In genomic region chr4:173024203-173024602, GRCh38 we compare ENCODE assay signal across 21 cellular contexts.
DNase-seq lines count a peak whose midpoint lies in the region; ATAC-seq, FAIRE-seq and TF ChIP-seq lines count a peak whose summit lies in the region.
"Had no signal": no experiment of that assay in that cellular context is flagged by ENCODE, and none has a peak within 500 bp of the region (broad histone marks: within the 10 kb centered on the region; RNA-seq: fewer than 3 reads in every experiment).

No MANE protein-coding gene starts in this region.

- no peak overlapping the region for H2BK15ac ChIP-seq in IMR-90 (ENCODE audit: low read depth, low read length)

- no peak overlapping the region for H3K14ac ChIP-seq in IMR-90 (replicated peaks; ENCODE audit: low read depth, low read length)

- no peaks in the 10 kb centered on the region for H4K20me1 ChIP-seq in IMR-90 (ENCODE audit: insufficient read depth, low read length)

- H3K56ac ChIP-seq in IMR-90 (ENCODE audit: extremely low read depth, insufficient read depth, low read length): no peak overlapping the region

- TF ChIP-seq POLR2A in A549 (IDR thresholded peaks at IDR 0.05; ENCODE audit: low read length) (no peak), IMR-90 (IDR thresholded peaks at IDR 0.05; ENCODE audit: low read depth, low read length) (no peak)

- no peaks in the 10 kb centered on the region for H3K9me3 ChIP-seq in A549
- no peaks in the 10 kb centered on the region for H3K9me3 ChIP-seq in IMR-90 (ENCODE audit: control insufficient read depth, insufficient read depth, low read length)
- H3K9me3 ChIP-seq in SK-N-MC (ENCODE audit: low read depth, low read length): no peaks in the 10 kb centered on the region
- H3K9me3 ChIP-seq in effector memory CD4-positive, alpha-beta T cell (ENCODE audit: control insufficient read depth, low read length): no peaks in the 10 kb centered on the region

- no peak for FAIRE-seq in A549 (lab: Jason Lieb, UNC)
- FAIRE-seq: H1, HTR-8/SVneo had no signal

- H3K9ac ChIP-seq in IMR-90 (ENCODE audit: low read depth, low read length): no peak overlapping the region
- peak overlapping the region; percentile 54 for H3K9ac ChIP-seq in SK-N-MC (ENCODE audit: insufficient read length)

- H2BK120ac ChIP-seq in IMR-90 (ENCODE audit: low read depth, low read length): no peak overlapping the region

- H3K9me1 ChIP-seq in IMR-90 (ENCODE audit: insufficient read depth, low read length): no peaks in the 10 kb centered on the region

- CTCF ChIA-PET in A549 (lab: Yijun Ruan, JAX) (interaction anchor here (0.7 to 6.0 kb wide), 9 partner anchors 11 to 330 kb away, joined by 3 to 40 read pairs (median 4); no protein-coding TSS in a partner anchor), IMR-90 (lab: Yijun Ruan, JAX) (interaction anchor here (0.7 to 2.0 kb wide), 8 partner anchors 11 to 277 kb away, joined by 3 to 14 read pairs (median 6); no protein-coding TSS in a partner anchor)

- H3K4me3 ChIP-seq in A549: no peak overlapping the region
- no peak overlapping the region for H3K4me3 ChIP-seq in IMR-90 (ENCODE audit: insufficient read depth, low read depth, low read length)
- peak overlapping the region; percentile 52 for H3K4me3 ChIP-seq in SK-N-MC
- no peak overlapping the region for H3K4me3 ChIP-seq in effector memory CD4-positive, alpha-beta T cell (ENCODE audit: insufficient read depth, low read depth, low read length, poor library complexity, severe bottlenecking)

- TF ChIP-seq EP300 in A549 (IDR thresholded peaks at IDR 0.05): no peak

- H3K27ac ChIP-seq in A549: peak overlapping the region in 1 of 2 experiments; percentile 22; a peak in 2 of 6 replicates
- H3K27ac ChIP-seq in IMR-90 (ENCODE audit: insufficient read depth, low read length): no peak overlapping the region
- H3K27ac ChIP-seq in SK-N-MC: peak overlapping the region; percentile 98
- no peak overlapping the region for H3K27ac ChIP-seq in effector memory CD4-positive, alpha-beta T cell (ENCODE audit: insufficient read depth, low read length, poor library complexity, severe bottlenecking)
- H3K27ac ChIP-seq: C4-2B had no signal

- H3K27me3 ChIP-seq in IMR-90 (ENCODE audit: control insufficient read depth, insufficient read depth, low read length): peaks cover 17% of the 10 kb centered on the region
- H3K27me3 ChIP-seq in effector memory CD4-positive, alpha-beta T cell (replicated peaks; ENCODE audit: control insufficient read depth, insufficient read depth, low read length, poor library complexity, severe bottlenecking): no peaks in the 10 kb centered on the region

- H3K4me1 ChIP-seq in A549 (peaks cover 13% of the 10 kb centered on the region), IMR-90 (ENCODE audit: control insufficient read depth, insufficient read depth, low read length) (no peaks in the 10 kb centered on the region)
- H3K4me1 ChIP-seq in effector memory CD4-positive, alpha-beta T cell (ENCODE audit: control insufficient read depth, insufficient read depth, low read length, poor library complexity, severe bottlenecking): no peaks in the 10 kb centered on the region

- no peak overlapping the region for H2AK9ac ChIP-seq in IMR-90 (replicated peaks; ENCODE audit: low read depth, low read length, poor library complexity)

- POLR2A ChIA-PET in A549 (lab: Yijun Ruan, JAX): interaction anchor here (1.2 kb wide), 1 partner anchor 234 kb away, joined by 3 read pairs; no protein-coding TSS in a partner anchor
- POLR2A ChIA-PET in IMR-90 (lab: Charles Lee; ENCODE audit: unreplicated experiment): no interaction called here

- no peak overlapping the region for H2AK5ac ChIP-seq in IMR-90 (ENCODE audit: low read depth, low read length)

- ATAC-seq in A549 (no peak), IMR-90 (ENCODE audit: low read depth) (no peak)

- H2AFZ ChIP-seq in IMR-90 (replicated peaks; ENCODE audit: low read length, poor library complexity): no peak overlapping the region

- H4K91ac ChIP-seq in IMR-90 (ENCODE audit: insufficient read depth, low read depth, low read length): no peak overlapping the region

- H3K4ac ChIP-seq in IMR-90 (ENCODE audit: low read depth, low read length): no peak overlapping the region

- 0 out of 3 replicates have a peak overlapping the region, but pooled peaks have one; percentile 14 for H3K4me2 ChIP-seq in A549
- H3K4me2 ChIP-seq in IMR-90 (ENCODE audit: low read depth, low read length): no peak overlapping the region

- H3K36me3 ChIP-seq in IMR-90 (ENCODE audit: control insufficient read depth, insufficient read depth, low read length) (no peaks in the 10 kb centered on the region), SK-N-MC (ENCODE audit: insufficient read depth, low read length) (no peaks in the 10 kb centered on the region)
- no peaks in the 10 kb centered on the region for H3K36me3 ChIP-seq in effector memory CD4-positive, alpha-beta T cell (ENCODE audit: control insufficient read depth, insufficient read depth, low read length)

- H3K18ac ChIP-seq in IMR-90 (ENCODE audit: low read depth, low read length): no peak overlapping the region

- in situ Hi-C loops in IMR-90 (cut with MboI; ENCODE audit: low sequenced_read_pairs): loop anchor here (5.0 kb wide), 1 partner anchor 233 kb away; no protein-coding TSS in a partner anchor

- intact Hi-C loops in IMR-90 (cut with micrococcal nuclease): loop anchor here (2.0 kb wide), 1 partner anchor 147 kb away; no protein-coding TSS in a partner anchor

- H4K8ac ChIP-seq in IMR-90 (ENCODE audit: low read depth in 2 of 2, low read length in 2 of 2): no peak overlapping the region

- TF ChIP-seq CTCF in A549 (IDR thresholded peaks at IDR 0.05) (no peak), IMR-90 (conservative IDR thresholded peaks at IDR 0.05; ENCODE audit: low read depth, low read length) (no peak)

- BruUV-seq in IMR-90 (replicated peaks; lab: Mats Ljungman, UMichigan): no TSS peak

- TF ChIP-seq RAD21 in A549 (conservative IDR thresholded peaks at IDR 0.05 in 1 of 2, IDR thresholded peaks at IDR 0.05 in 1 of 2) (no peak), IMR-90 (IDR thresholded peaks at IDR 0.05; ENCODE audit: low read length) (no peak)

- H4K5ac ChIP-seq in IMR-90 (ENCODE audit: low read depth, low read length): no peak overlapping the region

- H3K79me1 ChIP-seq in IMR-90 (ENCODE audit: low read depth in 1 of 2, low read length in 2 of 2): no peaks in the 10 kb centered on the region

- no peak overlapping the region for H2BK20ac ChIP-seq in IMR-90 (ENCODE audit: low read depth, low read length)

- DNase-seq in A549 (ENCODE audit: low read depth in 1 of 2, low spot score in 1 of 2) (no peak), IMR-90 (peak; percentile 6), SK-N-MC (ENCODE audit: low read depth, low spot score) (no peak), myocyte (ENCODE audit: low read depth) (peak; percentile 35), medulla oblongata (ENCODE audit: extremely low spot score) (no peak), hippocampal formation (lab: John Stamatoyannopoulos, UW) (no peak), superior temporal gyrus (ENCODE audit: extremely low spot score) (no peak)
- no peak for DNase-seq in effector memory CD4-positive, alpha-beta T cell
- DNase-seq: ACHN; Calu3; CD8-positive, alpha-beta memory T cell; EL; GF-D8; NCI-H1694; NCI-H2081; NCI-H510A; NCI-H748 treated with DMSO at 0.1 percent for 48 hours; SW 1271 had no signal

- H3K23ac ChIP-seq in IMR-90 (ENCODE audit: low read depth, low read length): no peak overlapping the region

- no peak overlapping the region for H2BK5ac ChIP-seq in IMR-90 (ENCODE audit: low read depth, low read length, poor library complexity, severe bottlenecking)

- dilution Hi-C loops in IMR-90 (cut with HindIII; ENCODE audit: low sequenced_read_pairs, unreplicated experiment): loop anchor here (25.0 kb wide), 1 partner anchor 238 kb away; no protein-coding TSS in a partner anchor

TF ChIP-seq in A549, 52 proteins besides CTCF, POLR2A, EP300 and RAD21 (continues in another document):
- no peak for TF ChIP-seq ZC3H11A (IDR thresholded peaks at IDR 0.05)
- TF ChIP-seq ZSCAN20 (CRISPR knock-in tag; IDR thresholded peaks at IDR 0.05): no peak
- no peak for TF ChIP-seq RNF2 (IDR thresholded peaks at IDR 0.05; ENCODE audit: borderline replicate concordance, low read depth)
- TF ChIP-seq ELK1 (IDR thresholded peaks at IDR 0.05; ENCODE audit: low read depth, low read length): no peak
- no peak for TF ChIP-seq HDAC2 (IDR thresholded peaks at IDR 0.05)
- no peak for TF ChIP-seq SREBF2 (IDR thresholded peaks at IDR 0.05)
- no peak for TF ChIP-seq SMC3 (IDR thresholded peaks at IDR 0.05)
- no peak for TF ChIP-seq RFX5 (IDR thresholded peaks at IDR 0.05)

TF ChIP-seq in IMR-90, 13 proteins besides CTCF, POLR2A, EP300 and RAD21:
- no peak for TF ChIP-seq FOS (IDR thresholded peaks at IDR 0.05; ENCODE audit: low read depth, low read length)
- no peak for TF ChIP-seq CHD1 (IDR thresholded peaks at IDR 0.05; ENCODE audit: low read depth, low read length)
- no peak for TF ChIP-seq BHLHE40 (IDR thresholded peaks at IDR 0.05; ENCODE audit: low read depth, low read length)
- TF ChIP-seq ELK1 (IDR thresholded peaks at IDR 0.05; ENCODE audit: borderline replicate concordance, low read depth, low read length): no peak

Comparison
In these comparisons a context has a peak if more than half of its experiments do, and no peak if none do; other contexts are left out.
1. DNase-seq: peak in IMR-90 (single experiment) and myocyte (single experiment); none in A549 (0 of 2), SK-N-MC (single experiment), medulla oblongata (single experiment), hippocampal formation (0 of 2), effector memory CD4-positive, alpha-beta T cell (0 of 3) and superior temporal gyrus (single experiment).